Comparison of ENCODE assay signal across 8 cellular contexts in genomic region chr18:11945834-11946659, GRCh38. TPM values are rescaled to one million over a fixed set of nuclear protein-coding genes. Genes with fewer than 3 reads are reported as not detected.
DNase-seq lines count a peak whose midpoint lies in the region; ATAC-seq, FAIRE-seq and TF ChIP-seq lines count a peak whose summit lies in the region.
"Not testable (repeated sequence)": the region's sequence is repeated elsewhere in the genome, so short reads cannot be mapped to it uniquely, and the experiment has no call there.

No MANE protein-coding gene starts in this region.

- not testable (repeated sequence) for H3K9ac ChIP-seq in PC-3 (ENCODE audit: low read length); endothelial cell of umbilical vein (replicated peaks; ENCODE audit: extremely low read depth, insufficient read depth, low read length)
- peak overlapping the region; percentile 13; the same call in 1 of the 2 replicates for H3K9ac ChIP-seq in iPS-20b (ENCODE audit: low read depth, low read length)

- 84 to 93% (median 88%) methylated on average over 21 to 22 of the region's 22 CpGs for WGBS in spleen, 5 donors

- not testable (repeated sequence) for H3K79me2 ChIP-seq in ACC112 (ENCODE audit: control insufficient read depth, insufficient read depth, low read length, unreplicated experiment); PC-3 (ENCODE audit: low read length); endothelial cell of umbilical vein (ENCODE audit: control insufficient read depth, insufficient read depth, low read length)

- TF ChIP-seq CTCF in PC-3 (conservative IDR thresholded peaks at IDR 0.05; ENCODE audit: low read depth, low read length); endothelial cell of umbilical vein (IDR thresholded peaks at IDR 0.05; ENCODE audit: extremely low read depth in 1 of 2, insufficient read depth in 1 of 2, low read depth in 1 of 2, low read length in 2 of 2); natural killer cell (IDR thresholded peaks at IDR 0.05); spleen (IDR thresholded peaks at IDR 0.05 in 8 of 11, conservative IDR thresholded peaks at IDR 0.05 in 3 of 11): not testable (repeated sequence)

- not testable (repeated sequence) for H4K20me1 ChIP-seq in PC-3 (ENCODE audit: low read length); endothelial cell of umbilical vein (replicated peaks; ENCODE audit: control insufficient read depth, extremely low read depth, insufficient read depth, low read length)

- H3K9me2 ChIP-seq in PC-3 (replicated peaks; ENCODE audit: low read length), result not testable (repeated sequence)

- H3K9me3 Mint-ChIP-seq in activated naive CD8-positive, alpha-beta T cell treated with anti-CD3 and anti-CD28 coated beads, Interleukin-2, amount 50 U/mL, for 24 hours; natural killer cell: not testable (repeated sequence)

- H3K4me2 ChIP-seq in PC-3 (ENCODE audit: low read length) (peak overlapping the region; percentile 42; the same call in 1 of the 2 replicates), endothelial cell of umbilical vein (ENCODE audit: insufficient read depth, low read length) (peak overlapping the region; percentile 76)

- not testable (repeated sequence) for H3K36me3 ChIP-seq in ACC112 (ENCODE audit: insufficient read depth, low read length); PC-3 (ENCODE audit: low read depth, low read length); endothelial cell of umbilical vein (ENCODE audit: control insufficient read depth in 2 of 2, extremely low read depth in 1 of 2, insufficient read depth in 2 of 2, low read length in 2 of 2); iPS-20b (ENCODE audit: insufficient read depth, low read depth, low read length); spleen

- not testable (repeated sequence) for H3F3A ChIP-seq in PC-3 (ENCODE audit: low read length, unreplicated experiment)

- not testable (repeated sequence) for FAIRE-seq in endothelial cell of umbilical vein (lab: Jason Lieb, UNC)

- intact Hi-C loops in PC-3 (cut with micrococcal nuclease) (loop anchor here (2.0 kb wide), 1 partner anchor 49 kb away; no protein-coding TSS in a partner anchor), endothelial cell of umbilical vein (cut with micrococcal nuclease) (loop anchor here (2.0 kb wide), 2 partner anchors 37 to 49 kb away; partner anchors contain the start of gene MPPE1), spleen (cut with DNase I; ENCODE audit: low total_unique reads) (loop anchor here (5.0 kb wide), 1 partner anchor 36 kb away; the partner anchor contains the start of gene IMPA2)
- intact Hi-C loops in natural killer cell (cut with micrococcal nuclease), result not testable (repeated sequence)

- ATAC-seq in PC-3; activated naive CD8-positive, alpha-beta T cell treated with anti-CD3 and anti-CD28 coated beads, Interleukin-2, amount 50 U/mL, for 24 hours; natural killer cell: not testable (repeated sequence)

- not testable (repeated sequence) for H3K9me3 ChIP-seq in PC-3 (ENCODE audit: low read length); endothelial cell of umbilical vein (replicated peaks; ENCODE audit: control insufficient read depth, insufficient read depth, low read length); iPS-20b (ENCODE audit: insufficient read depth, low read depth, low read length); spleen

- H2AFZ ChIP-seq in ACC112 (ENCODE audit: low read length, unreplicated experiment) (peak overlapping the region; percentile 77), endothelial cell of umbilical vein (ENCODE audit: low read depth, low read length) (peak overlapping the region; percentile 96)
- H2AFZ ChIP-seq in PC-3 (ENCODE audit: low read length), result not testable (repeated sequence)

- H3K36me3 Mint-ChIP-seq in activated naive CD8-positive, alpha-beta T cell treated with anti-CD3 and anti-CD28 coated beads, Interleukin-2, amount 50 U/mL, for 24 hours (ENCODE audit: low read depth); natural killer cell: not testable (repeated sequence)

- peak; percentile 53 for DNase-seq in HCEC 1CT
- not testable (repeated sequence) for DNase-seq in PC-3; activated naive CD8-positive, alpha-beta T cell treated with anti-CD3 and anti-CD28 coated beads, Interleukin-2, amount 50 U/mL, for 24 hours; endothelial cell of umbilical vein (ENCODE audit: low read depth, low spot score); natural killer cell
- peak; percentile 56 for DNase-seq in spleen

- not testable (repeated sequence) for H3K4me1 Mint-ChIP-seq in activated naive CD8-positive, alpha-beta T cell treated with anti-CD3 and anti-CD28 coated beads, Interleukin-2, amount 50 U/mL, for 24 hours
- H3K4me1 Mint-ChIP-seq in natural killer cell, result peaks cover 19 to 25% of the 10 kb centered on the region in 2 donors

- peak overlapping the region; percentile 39 for H3K27ac Mint-ChIP-seq in activated naive CD8-positive, alpha-beta T cell treated with anti-CD3 and anti-CD28 coated beads, Interleukin-2, amount 50 U/mL, for 24 hours
- H3K27ac Mint-ChIP-seq in natural killer cell, result peak overlapping the region; percentile 85 to 91

- BruUV-seq in PC-3 (replicated peaks; lab: Mats Ljungman, UMichigan); endothelial cell of umbilical vein (replicated peaks; lab: Mats Ljungman, UMichigan): not testable (repeated sequence)

- peak overlapping the region; percentile 85 for H3K27ac ChIP-seq in ACC112 (ENCODE audit: low read depth, low read length)
- not testable (repeated sequence) for H3K27ac ChIP-seq in PC-3 (ENCODE audit: low read length); endothelial cell of umbilical vein (ENCODE audit: insufficient read depth, low read depth, low read length); iPS-20b (ENCODE audit: low read length)
- H3K27ac ChIP-seq in spleen, result peak overlapping the region in 7 of 8 donors; percentile 91 to 95 (median 94)

- not testable (repeated sequence) for H3K9me1 ChIP-seq in endothelial cell of umbilical vein (replicated peaks; ENCODE audit: control insufficient read depth, extremely low read depth, insufficient read depth, low read length)

- not testable (repeated sequence) for TF ChIP-seq POLR2A in endothelial cell of umbilical vein (IDR thresholded peaks at IDR 0.05; ENCODE audit: low read depth, low read length); spleen (IDR thresholded peaks at IDR 0.05)

- CTCF ChIA-PET in PC-3 (lab: Charles Lee), result not testable (repeated sequence)
- CTCF ChIA-PET in endothelial cell of umbilical vein (lab: Charles Lee), result interaction anchor here (1.3 to 6.6 kb wide), 6 partner anchors 9 to 51 kb away, joined by 4 to 55 read pairs (median 7); partner anchors contain the start of gene IMPA2

- POLR2A ChIA-PET in PC-3 (lab: Charles Lee; ENCODE audit: unreplicated experiment) (interaction anchor here (0.5 to 0.6 kb wide), 2 partner anchors 34 to 1045 kb away, joined by 3 to 13 read pairs; partner anchors contain the start of gene CEP192), endothelial cell of umbilical vein (lab: Charles Lee) (interaction anchor here (0.5 kb wide), 1 partner anchor 42 kb away, joined by 5 read pairs; no protein-coding TSS in a partner anchor)

- H3K4me1 ChIP-seq in ACC112 (ENCODE audit: control insufficient read depth, insufficient read depth, low read length, unreplicated experiment) (peaks cover 25% of the 10 kb centered on the region), endothelial cell of umbilical vein (ENCODE audit: control insufficient read depth, extremely low read depth, insufficient read depth, low read length) (peaks cover 11% of the 10 kb centered on the region), iPS-20b (ENCODE audit: insufficient read depth, low read length) (peaks cover 15% of the 10 kb centered on the region), spleen (peaks cover 6 to 24% (median 21%) of the 10 kb centered on the region in 6 donors)
- not testable (repeated sequence) for H3K4me1 ChIP-seq in PC-3 (ENCODE audit: insufficient read depth, low read length)

- H3K27me3 Mint-ChIP-seq in activated naive CD8-positive, alpha-beta T cell treated with anti-CD3 and anti-CD28 coated beads, Interleukin-2, amount 50 U/mL, for 24 hours; natural killer cell (ENCODE audit: low read depth in 2 of 2): not testable (repeated sequence)

- H3K4me3 ChIP-seq in ACC112 (ENCODE audit: low read depth, low read length), result peak overlapping the region; percentile 72
- H3K4me3 ChIP-seq in PC-3 (ENCODE audit: low read length); endothelial cell of umbilical vein (replicated peaks in 1 of 3; ENCODE audit: insufficient read depth in 1 of 3, low read depth in 1 of 3, low read length in 3 of 3): not testable (repeated sequence)
- H3K4me3 ChIP-seq in iPS-20b (ENCODE audit: low read length), result peak overlapping the region; percentile 71; the same call in 1 of the 2 replicates
- H3K4me3 ChIP-seq in spleen, result peak overlapping the region in 1 of 8 donors; percentile 71

- H3K4me3 Mint-ChIP-seq in activated naive CD8-positive, alpha-beta T cell treated with anti-CD3 and anti-CD28 coated beads, Interleukin-2, amount 50 U/mL, for 24 hours, result peak overlapping the region; percentile 74
- peak overlapping the region; percentile 63 for H3K4me3 Mint-ChIP-seq in natural killer cell

- dilution Hi-C loops in endothelial cell of umbilical vein (cut with MboI; ENCODE audit: extremely low pct_ligation_motif_present, low sequenced_read_pairs), result not testable (repeated sequence)

- not testable (repeated sequence) for H3K27me3 ChIP-seq in ACC112 (ENCODE audit: insufficient read depth, low read length); PC-3 (ENCODE audit: low read length); endothelial cell of umbilical vein (ENCODE audit: control insufficient read depth in 2 of 2, insufficient read depth in 2 of 2, low read length in 2 of 2); iPS-20b (ENCODE audit: insufficient read depth, low read length); spleen (replicated peaks in 1 of 7)

RNA-seq across cellular contexts. Expression of gene IMPA2, which starts 35.3 kb away (rescaled TPM):
- total RNA-seq in PC-3 (2014; rRNA removed) (38.2 and 45.6 TPM in 2 replicates), endothelial cell of umbilical vein (7.3 and 8.0 TPM in 2 replicates), natural killer cell (1 to 10 TPM; 2.7 to 6.6 (median 3.6) TPM), spleen (10 to 100 TPM; 16.6 to 60.7 (median 44.4) TPM)
- polyA plus RNA-seq in endothelial cell of umbilical vein (5.9 and 6.1 TPM in 2 replicates), spleen (10 to 100 TPM; 11.1 to 27.7 (median 16.4) TPM)
- polyA plus RNA-seq in endothelial cell of umbilical vein (2011; cell fraction: cytosol; rRNA removed), result 4.4 and 5.6 TPM in 2 replicates
- polyA plus RNA-seq in endothelial cell of umbilical vein (2011; cell fraction: nucleus; rRNA removed), result 5.6 and 7.8 TPM in 2 replicates
- 6.7 and 8.1 TPM in 2 replicates for polyA plus RNA-seq in endothelial cell of umbilical vein (2012)
- polyA minus RNA-seq in endothelial cell of umbilical vein, result 2.2 and 4.9 TPM in 2 replicates
- 111 TPM for polyA minus RNA-seq in endothelial cell of umbilical vein (2011; cell fraction: cytosol; rRNA and poly(A)+ RNA removed)
- polyA minus RNA-seq in endothelial cell of umbilical vein (2011; cell fraction: nucleus; rRNA and poly(A)+ RNA removed), result 2.1 and 3.1 TPM in 2 replicates

RNA-seq across cellular contexts. Expression of gene MPPE1, which starts 37.9 kb away (rescaled TPM):
- total RNA-seq in PC-3 (2014; rRNA removed) (15.8 and 17.9 TPM in 2 replicates), endothelial cell of umbilical vein (28.8 and 30.6 TPM in 2 replicates), natural killer cell (100 to 1,000 TPM in 2 of 3 donors, 10 to 100 TPM in 1; 98.3 to 110 (median 105) TPM), spleen (10 to 100 TPM; 44.9 to 89.9 (median 57.3) TPM)
- polyA plus RNA-seq in endothelial cell of umbilical vein (13.4 and 15.2 TPM in 2 replicates), spleen (10 to 100 TPM; 29.7 to 46.6 (median 29.7) TPM)
- 11.6 and 12.4 TPM in 2 replicates for polyA plus RNA-seq in endothelial cell of umbilical vein (2011; cell fraction: cytosol; rRNA removed)
- polyA plus RNA-seq in endothelial cell of umbilical vein (2011; cell fraction: nucleus; rRNA removed), result 42.3 and 43.2 TPM in 2 replicates
- polyA plus RNA-seq in endothelial cell of umbilical vein (2012), result 12.1 and 20.8 TPM in 2 replicates
- 18.4 and 26.6 TPM in 2 replicates for polyA minus RNA-seq in endothelial cell of umbilical vein
- polyA minus RNA-seq in endothelial cell of umbilical vein (2011; cell fraction: cytosol; rRNA and poly(A)+ RNA removed), result 9.5 TPM
- polyA minus RNA-seq in endothelial cell of umbilical vein (2011; cell fraction: nucleus; rRNA and poly(A)+ RNA removed), result 17.7 and 23.9 TPM in 2 replicates
